Comparison of ENCODE assay signal across 8 cellular contexts in the genomic region with DNA sequence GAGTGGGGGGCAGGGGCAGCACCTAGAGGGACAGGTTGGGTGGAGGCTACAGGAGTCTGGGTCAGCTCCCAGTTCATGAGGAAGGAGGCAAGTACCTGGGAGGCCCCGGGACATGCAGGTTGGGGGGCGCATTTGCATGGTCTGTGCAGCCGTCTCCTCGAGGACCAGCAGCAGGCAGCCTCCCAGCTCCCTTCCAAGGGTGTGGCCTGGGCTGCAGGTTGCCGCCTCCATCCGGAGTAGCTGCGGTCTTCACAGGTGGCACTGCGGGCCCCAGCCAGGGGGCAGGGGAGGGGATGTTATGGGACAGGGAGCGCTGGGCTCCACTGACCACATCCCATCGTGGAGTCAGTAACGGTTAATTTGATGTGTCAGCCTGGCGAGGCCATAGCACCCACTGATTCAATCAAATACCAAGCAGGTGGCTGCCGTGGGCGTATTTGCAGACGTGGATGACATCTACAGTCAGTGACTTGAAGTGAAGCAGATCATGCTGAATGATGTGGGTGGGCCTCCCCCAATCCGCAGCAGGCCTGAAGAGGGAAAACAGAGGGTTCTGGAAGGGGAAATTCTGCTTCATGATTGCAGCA.
DNase-seq lines count a peak whose midpoint lies in the region; ATAC-seq, FAIRE-seq and TF ChIP-seq lines count a peak whose summit lies in the region.

No MANE protein-coding gene starts in this region.

- peaks cover 37% of the 10 kb centered on the region for H3K4me1 Mint-ChIP-seq in memory B cell

- CTCF ChIA-PET in HEK293T (lab: Yijun Ruan, JAX), result interaction anchor here (0.6 to 1.6 kb wide), 9 partner anchors 12 to 1000 kb away, joined by 3 to 11 read pairs (median 4); no protein-coding TSS in a partner anchor

- peak overlapping the region; percentile 69 for H3K27ac Mint-ChIP-seq in memory B cell

- H3K36me3 Mint-ChIP-seq in memory B cell, result peaks cover 4% of the 10 kb centered on the region

- DNase-seq in Right ventricle myocardium superior (peak; percentile 39), Right ventricle myocardium inferior (ENCODE audit: missing footprints) (no peak), memory B cell (ENCODE audit: low spot score in 2 of 2) (peak; percentile 17 to 22), urothelium cell line (ENCODE audit: low spot score) (peak; percentile 12), left colon (no peak), HEK293T (ENCODE audit: extremely low spot score) (no peak), GOT3 (lab: John Stamatoyannopoulos, UW) (no peak)
- peak; percentile 91 for DNase-seq in activated CD4-positive, alpha-beta T cell treated with anti-CD3 and anti-CD28 coated beads for 48 hours

- intact Hi-C loops in Right ventricle myocardium superior (cut with DNase I), result no loop called here
- intact Hi-C loops in Right ventricle myocardium inferior (cut with DNase I), result no loop called here
- intact Hi-C loops in left colon (cut with DNase I, micrococcal nuclease), result no loop called here

- H3K9me3 Mint-ChIP-seq in memory B cell, result no peaks in the 10 kb centered on the region

- no peak for ATAC-seq in Right ventricle myocardium superior (ENCODE audit: poor library complexity)
- no peak for ATAC-seq in Right ventricle myocardium inferior
- peak; percentile 88 for ATAC-seq in memory B cell (ENCODE audit: low read depth)
- ATAC-seq in left colon, result no peak

- H3K4me3 Mint-ChIP-seq in memory B cell, result peak overlapping the region; percentile 37

- H3K27me3 Mint-ChIP-seq in memory B cell, result no peaks in the 10 kb centered on the region

- POLR2A ChIA-PET in HEK293T (lab: Yijun Ruan, JAX), result interaction anchor here (1.0 to 1.3 kb wide), 2 partner anchors 12 to 81 kb away, joined by 3 read pairs; a partner anchor contains a TSS

- FAIRE-seq in urothelium cell line (lab: Jason Lieb, UNC), result no peak

TF ChIP-seq in HEK293T, 16 proteins besides CTCF, POLR2A, EP300 and RAD21:
- TF ChIP-seq, protein P1, sequence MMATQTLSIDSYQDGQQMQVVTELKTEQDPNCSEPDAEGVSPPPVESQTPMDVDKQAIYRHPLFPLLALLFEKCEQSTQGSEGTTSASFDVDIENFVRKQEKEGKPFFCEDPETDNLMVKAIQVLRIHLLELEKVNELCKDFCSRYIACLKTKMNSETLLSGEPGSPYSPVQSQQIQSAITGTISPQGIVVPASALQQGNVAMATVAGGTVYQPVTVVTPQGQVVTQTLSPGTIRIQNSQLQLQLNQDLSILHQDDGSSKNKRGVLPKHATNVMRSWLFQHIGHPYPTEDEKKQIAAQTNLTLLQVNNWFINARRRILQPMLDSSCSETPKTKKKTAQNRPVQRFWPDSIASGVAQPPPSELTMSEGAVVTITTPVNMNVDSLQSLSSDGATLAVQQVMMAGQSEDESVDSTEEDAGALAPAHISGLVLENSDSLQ (IDR thresholded peaks at IDR 0.05), result no peak
- TF ChIP-seq L3MBTL2 (conservative IDR thresholded peaks at IDR 0.05) (no peak), SUZ12 (IDR thresholded peaks at IDR 0.05) (no peak), ZNF384 (IDR thresholded peaks at IDR 0.05) (no peak), SP1 (IDR thresholded peaks at IDR 0.05) (no peak)

Comparison
In these comparisons a context has a peak if more than half of its experiments do, and no peak if none do; other contexts are left out.
1. DNase-seq: peak in Right ventricle myocardium superior (single experiment), activated CD4-positive, alpha-beta T cell treated with anti-CD3 and anti-CD28 coated beads for 48 hours (single experiment), memory B cell (2 of 2) and urothelium cell line (single experiment); none in Right ventricle myocardium inferior (single experiment), left colon (0 of 2), HEK293T (single experiment) and GOT3 (single experiment).